10 cellular contexts compared by ENCODE assay signal in the genomic region with DNA sequence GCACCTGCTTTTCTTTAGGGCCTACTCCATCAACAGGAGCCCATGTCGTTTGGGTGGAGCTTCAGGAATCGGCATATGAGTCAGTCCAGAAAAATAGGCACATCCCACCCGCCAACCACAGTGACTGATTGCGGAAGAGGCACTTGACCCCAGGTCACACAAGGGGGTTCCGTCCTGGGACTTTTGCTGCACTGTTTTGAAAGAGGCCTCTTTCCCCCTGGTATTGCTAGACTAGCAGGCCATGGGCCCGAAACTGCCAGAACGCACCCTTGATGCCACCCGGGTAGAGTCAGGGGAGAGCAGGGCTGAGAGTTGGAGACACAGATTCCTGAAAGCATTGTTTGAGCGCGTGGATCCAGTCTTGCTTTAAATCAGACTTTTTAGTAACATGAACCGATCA. TPM values are rescaled to one million over a fixed set of nuclear protein-coding genes. Genes with fewer than 3 reads are reported as not detected.
DNase-seq lines count a peak whose midpoint lies in the region; ATAC-seq, FAIRE-seq and TF ChIP-seq lines count a peak whose summit lies in the region.
"Had no signal": no experiment of that assay in that cellular context is flagged by ENCODE, and none has a peak within 500 bp of the region (broad histone marks: within the 10 kb centered on the region; RNA-seq: fewer than 3 reads in every experiment).

No MANE protein-coding gene starts in this region.

- H4K20me1 ChIP-seq in Loucy (ENCODE audit: insufficient read depth, low read length, poor library complexity, severe bottlenecking): no peaks in the 10 kb centered on the region
- H4K20me1 ChIP-seq in H1 (replicated peaks in 1 of 2; ENCODE audit: control insufficient read depth in 1 of 2, insufficient read depth in 2 of 2, low read length in 2 of 2): no peaks in the 10 kb centered on the region

- H3K4me2 ChIP-seq in Loucy (ENCODE audit: low read depth, low read length, poor library complexity, severe bottlenecking) (no peak overlapping the region), H1 (ENCODE audit: insufficient read depth in 1 of 2, low read depth in 2 of 2, low read length in 2 of 2) (no peak overlapping the region)

- no peak for FAIRE-seq in H1 (lab: Jason Lieb, UNC)

- H4K8ac ChIP-seq in H1 (ENCODE audit: extremely low read depth, insufficient read depth, low read length): no peak overlapping the region

- 0 out of 2 replicates have a peak overlapping the region, but pooled peaks have one; percentile 32 for H2BK20ac ChIP-seq in H1 (ENCODE audit: low read length)

- peak; percentile 63 for ATAC-seq in GM21447 (IDR thresholded peaks at IDR 0.05; ENCODE audit: unreplicated experiment)
- ATAC-seq in GM18861 (IDR thresholded peaks at IDR 0.05; ENCODE audit: unreplicated experiment): no peak

- H3K79me2 ChIP-seq in Loucy (ENCODE audit: insufficient read depth, low read length) (no peaks in the 10 kb centered on the region), H1 (ENCODE audit: control insufficient read depth in 1 of 2, insufficient read depth in 2 of 2, low read length in 2 of 2) (no peaks in the 10 kb centered on the region)

- H3F3A ChIP-seq in Loucy (ENCODE audit: low read depth): no peaks in the 10 kb centered on the region

- H3K4me1 ChIP-seq in Loucy (ENCODE audit: insufficient read depth, low read length, poor library complexity, severe bottlenecking) (peaks cover 16% of the 10 kb centered on the region), H1 (replicated peaks in 1 of 4; ENCODE audit: control insufficient read depth in 3 of 4, insufficient read depth in 4 of 4, low read length in 3 of 4) (peaks cover 0 to 5% (median 5%) of the 10 kb centered on the region in 4 experiments; a peak in 3 of 7 replicates)

- no peak overlapping the region for H2AK5ac ChIP-seq in H1 (ENCODE audit: low read depth, low read length)

- 0 out of 2 replicates have a peak overlapping the region, but pooled peaks have one; percentile 23 for H2BK5ac ChIP-seq in H1 (ENCODE audit: low read depth, low read length)

- no peak for TF ChIP-seq EP300 in H1 (IDR thresholded peaks at IDR 0.05; ENCODE audit: borderline replicate concordance in 1 of 2, low read depth in 2 of 2, low read length in 2 of 2)

- H3K27me3 Mint-ChIP-seq in osteocyte (ENCODE audit: unreplicated experiment): peaks cover 11% of the 10 kb centered on the region
- H3K27me3 Mint-ChIP-seq: T-cell had no signal

- TF ChIP-seq POLR2A in H1 (IDR thresholded peaks at IDR 0.05; ENCODE audit: control extremely low read depth in 1 of 2, low read depth in 2 of 2, low read length in 2 of 2): no peak

- CTCF ChIA-PET in H1 (lab: Charles Lee; ENCODE audit: partially characterized antibody): interaction anchor here (1.1 kb wide), 1 partner anchor 11 kb away, joined by 4 read pairs; no protein-coding TSS in a partner anchor

- H2AFZ ChIP-seq in Loucy (ENCODE audit: low read length): no peak overlapping the region
- H2AFZ ChIP-seq in H1 (ENCODE audit: low read length): no peak overlapping the region

- H2BK120ac ChIP-seq in H1 (replicated peaks; ENCODE audit: low read depth, low read length): no peak overlapping the region

- H3K9me2 ChIP-seq in Loucy (replicated peaks; ENCODE audit: low read depth, low read length): no peaks in the 10 kb centered on the region

- H3K4me3 ChIP-seq in Loucy (ENCODE audit: low read length, poor library complexity, severe bottlenecking): no peak overlapping the region
- no peak overlapping the region for H3K4me3 ChIP-seq in H1 (ENCODE audit: extremely low read depth in 1 of 4, insufficient read depth in 2 of 4, low read depth in 3 of 4, low read length in 4 of 4)

- H3K9ac ChIP-seq in Loucy (ENCODE audit: low read depth, low read length, poor library complexity, severe bottlenecking): peak overlapping the region; percentile 14
- H3K9ac ChIP-seq in H1 (replicated peaks in 1 of 4; ENCODE audit: extremely low read depth in 1 of 4, low read depth in 3 of 4, low read length in 3 of 4): no peak overlapping the region

- WGBS in H1 (ENCODE audit: extremely low coverage in 1 of 2, insufficient coverage in 1 of 2, insufficient read length in 1 of 2, insufficient replicate concordance in 2 of 2, low coverage in 1 of 2, low lambda C conversion rate in 2 of 2, missing lambda C conversion rate in 1 of 2), 2 experiments: 84% methylated on average over 11 of the region's 11 CpGs; no CpG with 5 or more reads in 1 of the 2 experiments

- H3K27ac ChIP-seq in H1 (ENCODE audit: low read depth, low read length): no peak overlapping the region
- H3K27ac ChIP-seq: epithelial cell of prostate had no signal

- no peak overlapping the region for H4K91ac ChIP-seq in H1 (replicated peaks; ENCODE audit: insufficient read length, low read length)

- H3K79me1 ChIP-seq in H1 (ENCODE audit: low read depth, low read length): no peaks in the 10 kb centered on the region

- peak overlapping the region; percentile 29; the same call in 1 of the 2 replicates for H2BK12ac ChIP-seq in H1 (ENCODE audit: low read depth, low read length)

- H3K27me3 ChIP-seq in Loucy (ENCODE audit: insufficient read depth, low read length, poor library complexity, severe bottlenecking): no peaks in the 10 kb centered on the region
- no peaks in the 10 kb centered on the region for H3K27me3 ChIP-seq in H1 (replicated peaks in 1 of 4; ENCODE audit: control insufficient read depth in 3 of 4, extremely low read depth in 1 of 4, insufficient read depth in 3 of 4, low read length in 3 of 4)

- no peaks in the 10 kb centered on the region for H3K23me2 ChIP-seq in H1 (ENCODE audit: low read depth, low read length)

- H3K9me3 Mint-ChIP-seq in osteocyte (ENCODE audit: unreplicated experiment): no peaks in the 10 kb centered on the region
- H3K9me3 Mint-ChIP-seq: T-cell had no signal

- H3K56ac ChIP-seq in H1 (replicated peaks; ENCODE audit: insufficient read length, low read depth, low read length): no peak overlapping the region

- no peak overlapping the region for H3K4me3 Mint-ChIP-seq in osteocyte (ENCODE audit: unreplicated experiment)
- H3K4me3 Mint-ChIP-seq: T-cell had no signal

- no peak overlapping the region for H4K5ac ChIP-seq in H1 (ENCODE audit: insufficient read length, low read depth, low read length)

- no peak overlapping the region for H3K14ac ChIP-seq in H1 (ENCODE audit: insufficient read length)

- H3K4me1 Mint-ChIP-seq in osteocyte (ENCODE audit: unreplicated experiment): peaks cover 8% of the 10 kb centered on the region

- H3K18ac ChIP-seq in H1 (ENCODE audit: extremely low read depth, low read length): no peak overlapping the region; the same call in 1 of the 2 replicates

- H3K27ac Mint-ChIP-seq in osteocyte (ENCODE audit: unreplicated experiment): peak overlapping the region; percentile 15

- H3K23ac ChIP-seq in H1 (ENCODE audit: insufficient read length): no peak overlapping the region

- H3K9me3 ChIP-seq in Loucy (ENCODE audit: insufficient read depth, low read depth, low read length): no peaks in the 10 kb centered on the region
- H3K9me3 ChIP-seq in H1 (ENCODE audit: insufficient read depth in 2 of 2, low read depth in 1 of 2, low read length in 1 of 2): no peaks in the 10 kb centered on the region

- DNase-seq in H1 (ENCODE audit: low read depth in 1 of 2, low spot score in 2 of 2) (no peak), osteocyte (ENCODE audit: extremely low spot score, unreplicated experiment) (no peak), nucleus accumbens (lab: John Stamatoyannopoulos, UW) (no peak), AG20443 (ENCODE audit: low spot score) (no peak), GM19238 (ENCODE audit: insufficient read length, low spot score) (no peak)

- POLR2A ChIA-PET in H1 (lab: Charles Lee; ENCODE audit: partially characterized antibody): interaction anchor here (0.6 kb wide), 1 partner anchor 10 kb away, joined by 3 read pairs; no protein-coding TSS in a partner anchor

- H3K36me3 Mint-ChIP-seq in osteocyte (ENCODE audit: unreplicated experiment): no peaks in the 10 kb centered on the region
- H3K36me3 Mint-ChIP-seq: T-cell had no signal

- H3K4ac ChIP-seq in H1 (replicated peaks; ENCODE audit: insufficient read length, low read depth, low read length): no peak overlapping the region

- H3K36me3 ChIP-seq in Loucy (ENCODE audit: insufficient read depth, low read length): no peaks in the 10 kb centered on the region
- H3K36me3 ChIP-seq in H1 (ENCODE audit: control insufficient read depth in 2 of 4, insufficient read depth in 4 of 4, low read length in 3 of 4): no peaks in the 10 kb centered on the region

- no peak for TF ChIP-seq CTCF in Loucy (conservative IDR thresholded peaks at IDR 0.05; ENCODE audit: low read length)
- no peak for TF ChIP-seq CTCF in H1 (IDR thresholded peaks at IDR 0.05; ENCODE audit: control extremely low read depth in 1 of 3, insufficient read depth in 1 of 3, low read depth in 1 of 3, low read length in 3 of 3)
- TF ChIP-seq CTCF in osteocyte (IDR thresholded peaks at IDR 0.05): no peak

- no peak overlapping the region for H2BK15ac ChIP-seq in H1 (ENCODE audit: low read length)

- TF ChIP-seq RAD21 in H1 (IDR thresholded peaks at IDR 0.05 in 1 of 2, conservative IDR thresholded peaks at IDR 0.05 in 1 of 2; ENCODE audit: low read depth in 2 of 2, low read length in 2 of 2): no peak

RNA-seq across cellular contexts. Expression of gene NRROS, which starts 19.3 kb away (rescaled TPM):
- 5.1 and 5.3 TPM in 2 replicates for total RNA-seq in H1 (2021; fragmentation: NEBNext Ultra II Directional; extraction: Animal tissue kit (Norgen Biotek cat#: 25700))
- polyA plus RNA-seq in H1 (2011; rRNA removed): 6.8 and 7.3 TPM in 2 replicates
- polyA plus RNA-seq in H1 (2011; cell fraction: cytosol; rRNA removed): 2.3 TPM
- 5.1 TPM for polyA plus RNA-seq in H1 (2011; cell fraction: nucleus; rRNA removed)
- polyA plus RNA-seq in H1 (2012, experiment 1 of 2): 3.4 to 7.6 TPM (median 6.4 TPM) in 4 replicates
- polyA plus RNA-seq in H1 (2012, experiment 2 of 2): 5.6 TPM
- polyA plus RNA-seq in H1 (2013, experiment 1 of 2): 10.3 TPM
- 10.1 TPM for polyA plus RNA-seq in H1 (2013, experiment 2 of 2)
- polyA minus RNA-seq in H1 (2011; rRNA and poly(A)+ RNA removed): 2.2 and 2.6 TPM in 2 replicates
- polyA minus RNA-seq in H1 (2011; cell fraction: cytosol; rRNA and poly(A)+ RNA removed): 1.2 TPM
- polyA minus RNA-seq in H1 (2011; cell fraction: nucleus; rRNA and poly(A)+ RNA removed): 2.8 TPM
- 0.13 and 0.24 TPM in 2 replicates for total RNA-seq in osteocyte

RNA-seq across cellular contexts. Expression of gene FBXO45, which starts 51.8 kb away (rescaled TPM):
- total RNA-seq in H1 (2021; fragmentation: NEBNext Ultra II Directional; extraction: Animal tissue kit (Norgen Biotek cat#: 25700)): 18.0 and 19.4 TPM in 2 replicates
- 3.4 and 5.2 TPM in 2 replicates for polyA plus RNA-seq in H1 (2011; rRNA removed)
- polyA plus RNA-seq in H1 (2011; cell fraction: cytosol; rRNA removed): 8.5 TPM
- polyA plus RNA-seq in H1 (2011; cell fraction: nucleus; rRNA removed): 2.5 TPM
- 7.3 to 17.0 TPM (median 8.9 TPM) in 4 replicates for polyA plus RNA-seq in H1 (2012, experiment 1 of 2)
- 1.8 TPM for polyA plus RNA-seq in H1 (2012, experiment 2 of 2)
- polyA plus RNA-seq in H1 (2013, experiment 1 of 2): 13.6 TPM
- polyA plus RNA-seq in H1 (2013, experiment 2 of 2): 13.6 TPM
- 8.0 and 8.2 TPM in 2 replicates for polyA minus RNA-seq in H1 (2011; rRNA and poly(A)+ RNA removed)
- polyA minus RNA-seq in H1 (2011; cell fraction: cytosol; rRNA and poly(A)+ RNA removed): 6.5 TPM
- 4.7 TPM for polyA minus RNA-seq in H1 (2011; cell fraction: nucleus; rRNA and poly(A)+ RNA removed)
- 7.8 and 8.2 TPM in 2 replicates for total RNA-seq in osteocyte

RNA-seq across cellular contexts. Expression of gene WDR53, which starts 51.9 kb away (rescaled TPM):
- 17.9 and 18.8 TPM in 2 replicates for total RNA-seq in H1 (2021; fragmentation: NEBNext Ultra II Directional; extraction: Animal tissue kit (Norgen Biotek cat#: 25700))
- 4.7 and 7.4 TPM in 2 replicates for polyA plus RNA-seq in H1 (2011; rRNA removed)
- 13.1 TPM for polyA plus RNA-seq in H1 (2011; cell fraction: cytosol; rRNA removed)
- polyA plus RNA-seq in H1 (2011; cell fraction: nucleus; rRNA removed): 3.2 TPM
- polyA plus RNA-seq in H1 (2012, experiment 1 of 2): 17.6 to 27.4 TPM (median 19.1 TPM) in 4 replicates
- polyA plus RNA-seq in H1 (2012, experiment 2 of 2): 3.4 TPM
- 13.0 TPM for polyA plus RNA-seq in H1 (2013, experiment 1 of 2)
- 12.2 TPM for polyA plus RNA-seq in H1 (2013, experiment 2 of 2)
- 4.2 and 7.6 TPM in 2 replicates for polyA minus RNA-seq in H1 (2011; rRNA and poly(A)+ RNA removed)
- polyA minus RNA-seq in H1 (2011; cell fraction: cytosol; rRNA and poly(A)+ RNA removed): 1.9 TPM
- polyA minus RNA-seq in H1 (2011; cell fraction: nucleus; rRNA and poly(A)+ RNA removed): 7.2 TPM
- total RNA-seq in osteocyte: 15.4 and 16.5 TPM in 2 replicates
